9 cellular contexts compared by ENCODE assay signal in genomic region chr16:52191533-52192134, GRCh38.
A peak's percentile ranks its signal among the peaks of the same experiment; 100 is the strongest.
DNase-seq lines count a peak whose midpoint lies in the region; ATAC-seq and TF ChIP-seq lines count a peak whose summit lies in the region.
"Had no signal": no experiment of that assay in that cellular context is flagged by ENCODE, and none has a peak within 500 bp of the region (broad histone marks: within the 10 kb centered on the region; RNA-seq: fewer than 3 reads in every experiment).

No MANE protein-coding gene starts in this region.

- TF ChIP-seq CTCF in KMS-11 (conservative IDR thresholded peaks at IDR 0.05; ENCODE audit: low read depth, low read length) (peak; percentile 92), foreskin keratinocyte (conservative IDR thresholded peaks at IDR 0.05) (peak; percentile 90), osteocyte (IDR thresholded peaks at IDR 0.05) (peak; percentile 93), uterus (IDR thresholded peaks at IDR 0.05) (peak; percentile 78 to 82 (median 80))

- DNase-seq in NOMO-1 (lab: John Stamatoyannopoulos, UW; ENCODE audit: unreplicated experiment in 2 of 2) (peak; percentile 1 to 17), NOMO-1 treated with dmso at 0.1 percent for 144 hours (lab: John Stamatoyannopoulos, UW; ENCODE audit: unreplicated experiment) (no peak), OCI-M1 (lab: John Stamatoyannopoulos, UW) (peak; percentile 49), foreskin keratinocyte (peak in 1 of 2 donors; percentile 37), osteocyte (ENCODE audit: extremely low spot score, unreplicated experiment) (peak; percentile 91), uterus (peak; percentile 32 to 40)
- DNase-seq in activated T-cell treated with anti-CD3 and anti-CD28 coated beads, Interleukin-2, amount 50 U/mL, for 72 hours: peak; percentile 32 to 53

- H3K9ac ChIP-seq in KMS-11: no peak overlapping the region
- H3K9ac ChIP-seq: BLaER1 treated with 17β-estradiol and CSF1 and Interleukin-3, amounts not matched to agents 10 nM and 100 nM had no signal

- H3K27ac ChIP-seq in KMS-11 (no peak overlapping the region), foreskin keratinocyte (no peak overlapping the region), uterus (no peak overlapping the region)
- H3K27ac ChIP-seq: BLaER1 treated with 17β-estradiol and CSF1 and Interleukin-3, amounts not matched to agents 10 nM and 100 nM had no signal

- no peak for ATAC-seq in activated T-cell treated with anti-CD3 and anti-CD28 coated beads, Interleukin-2, amount 50 U/mL, for 72 hours (replicated peaks in 1 of 2)
- ATAC-seq in foreskin keratinocyte: peak; percentile 62

- no peak overlapping the region for H3K4me2 ChIP-seq in KMS-11
- H3K4me2 ChIP-seq: BLaER1 treated with 17β-estradiol and CSF1 and Interleukin-3, amounts not matched to agents 10 nM and 100 nM had no signal

- no peak for TF ChIP-seq POLR2A in uterus (IDR thresholded peaks at IDR 0.05)

- H3K27ac Mint-ChIP-seq in activated T-cell treated with anti-CD3 and anti-CD28 coated beads, Interleukin-2, amount 50 U/mL, for 72 hours: no peak overlapping the region
- H3K27ac Mint-ChIP-seq in osteocyte (ENCODE audit: unreplicated experiment): no peak overlapping the region

- intact Hi-C loops in uterus (cut with DNase I; ENCODE audit: low total_unique reads): no loop called here

- H4K20me1 ChIP-seq in KMS-11 (ENCODE audit: insufficient read depth): no peaks in the 10 kb centered on the region
- H4K20me1 ChIP-seq: BLaER1 treated with 17β-estradiol and CSF1 and Interleukin-3, amounts not matched to agents 10 nM and 100 nM had no signal

- H3K4me1 ChIP-seq in KMS-11 (ENCODE audit: low read depth, poor library complexity, severe bottlenecking) (no peaks in the 10 kb centered on the region), foreskin keratinocyte (no peaks in the 10 kb centered on the region), uterus (no peaks in the 10 kb centered on the region)
- H3K4me1 ChIP-seq: BLaER1 treated with 17β-estradiol and CSF1 and Interleukin-3, amounts not matched to agents 10 nM and 100 nM had no signal

- H3K27me3 ChIP-seq in KMS-11 (ENCODE audit: insufficient read depth, low read depth) (no peaks in the 10 kb centered on the region), foreskin keratinocyte (peaks cover 12% of the 10 kb centered on the region), uterus (no peaks in the 10 kb centered on the region)
- H3K27me3 ChIP-seq: BLaER1 treated with 17β-estradiol and CSF1 and Interleukin-3, amounts not matched to agents 10 nM and 100 nM had no signal

- no peaks in the 10 kb centered on the region for H3K9me3 ChIP-seq in uterus
- H3K9me3 ChIP-seq: BLaER1 treated with 17β-estradiol and CSF1 and Interleukin-3, amounts not matched to agents 10 nM and 100 nM had no signal

- no peaks in the 10 kb centered on the region for H3K36me3 Mint-ChIP-seq in activated T-cell treated with anti-CD3 and anti-CD28 coated beads, Interleukin-2, amount 50 U/mL, for 72 hours (ENCODE audit: insufficient read depth in 2 of 2)
- no peaks in the 10 kb centered on the region for H3K36me3 Mint-ChIP-seq in osteocyte (ENCODE audit: unreplicated experiment)

- no peaks in the 10 kb centered on the region for H3K27me3 Mint-ChIP-seq in activated T-cell treated with anti-CD3 and anti-CD28 coated beads, Interleukin-2, amount 50 U/mL, for 72 hours (ENCODE audit: low read depth)
- H3K27me3 Mint-ChIP-seq in osteocyte (ENCODE audit: unreplicated experiment): no peaks in the 10 kb centered on the region

- H3K36me3 ChIP-seq in KMS-11 (ENCODE audit: insufficient read depth): no peaks in the 10 kb centered on the region
- H3K36me3 ChIP-seq in uterus: no peaks in the 10 kb centered on the region
- H3K36me3 ChIP-seq: BLaER1 treated with 17β-estradiol and CSF1 and Interleukin-3, amounts not matched to agents 10 nM and 100 nM had no signal

- H2AFZ ChIP-seq in KMS-11 (ENCODE audit: low read depth): peak overlapping the region; percentile 30; the same call in 1 of the 2 replicates

- H3K4me3 ChIP-seq in KMS-11 (IDR thresholded peaks at IDR 0.05; ENCODE audit: insufficient read depth, low read depth, low read length) (no peak overlapping the region), uterus (no peak overlapping the region)
- H3K4me3 ChIP-seq: BLaER1 treated with 17β-estradiol and CSF1 and Interleukin-3, amounts not matched to agents 10 nM and 100 nM had no signal

- H3K4me3 Mint-ChIP-seq in activated T-cell treated with anti-CD3 and anti-CD28 coated beads, Interleukin-2, amount 50 U/mL, for 72 hours: no peak overlapping the region
- H3K4me3 Mint-ChIP-seq in osteocyte (ENCODE audit: unreplicated experiment): no peak overlapping the region

- no peaks in the 10 kb centered on the region for H3K79me2 ChIP-seq in KMS-11 (ENCODE audit: insufficient read depth, low read depth)

- no peaks in the 10 kb centered on the region for H3K4me1 Mint-ChIP-seq in activated T-cell treated with anti-CD3 and anti-CD28 coated beads, Interleukin-2, amount 50 U/mL, for 72 hours (ENCODE audit: low read depth)
- H3K4me1 Mint-ChIP-seq in osteocyte (ENCODE audit: unreplicated experiment): peaks cover 3% of the 10 kb centered on the region

- no peaks in the 10 kb centered on the region for H3K9me3 Mint-ChIP-seq in activated T-cell treated with anti-CD3 and anti-CD28 coated beads, Interleukin-2, amount 50 U/mL, for 72 hours
- peaks cover 6% of the 10 kb centered on the region for H3K9me3 Mint-ChIP-seq in osteocyte (ENCODE audit: unreplicated experiment)
